In the genomic region with DNA sequence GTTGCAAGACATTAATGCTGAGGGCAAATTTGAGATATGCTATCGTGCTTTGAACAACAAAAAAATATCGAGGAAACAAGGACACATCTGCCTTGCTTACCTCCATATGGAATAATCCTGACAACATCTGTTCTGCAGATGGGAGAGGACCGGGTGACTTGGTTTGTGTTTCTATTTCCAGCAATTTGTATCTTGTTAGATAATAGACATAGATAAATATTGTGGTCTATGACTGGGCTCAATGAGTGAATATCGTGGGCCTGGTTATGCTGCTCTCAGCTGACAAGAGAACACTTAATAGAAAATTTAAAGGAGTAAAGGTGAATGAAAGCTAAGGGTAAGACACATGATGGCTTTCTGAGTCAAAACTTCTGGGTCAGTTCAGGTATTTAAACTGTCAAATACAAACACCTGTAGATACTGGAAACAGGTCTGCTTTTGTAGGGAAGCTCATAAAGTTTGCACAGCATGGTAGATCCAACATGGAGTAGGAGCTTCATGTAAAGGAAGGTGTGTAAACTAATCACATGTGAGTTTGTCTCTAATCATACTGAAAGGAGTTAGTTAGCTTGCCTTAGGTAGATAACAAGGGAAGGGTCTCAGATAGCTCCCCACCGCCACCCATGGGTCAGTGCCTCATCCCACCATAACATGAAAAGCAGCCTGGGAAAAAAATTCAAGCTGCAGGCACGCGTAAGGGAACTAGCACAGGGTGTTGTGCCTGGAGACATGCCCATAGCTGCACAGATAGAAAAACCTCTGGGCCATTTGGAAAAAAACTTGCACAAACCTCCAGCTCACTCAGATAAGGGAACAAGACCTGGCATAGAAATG, we compare ENCODE assay signal across 16 cellular contexts.
A peak's percentile ranks its signal among the peaks of the same experiment; 100 is the strongest.
DNase-seq lines count a peak whose midpoint lies in the region; ATAC-seq, FAIRE-seq and TF ChIP-seq lines count a peak whose summit lies in the region.
"Had no signal": no experiment of that assay in that cellular context is flagged by ENCODE, and none has a peak within 500 bp of the region (broad histone marks: within the 10 kb centered on the region; RNA-seq: fewer than 3 reads in every experiment).

No MANE protein-coding gene starts in this region.

- no peak for FAIRE-seq in H1 (lab: Jason Lieb, UNC)

- H2AFZ ChIP-seq in PC-9 (no peak overlapping the region), H1 (ENCODE audit: low read length) (peak overlapping the region; percentile 65; the same call in 1 of the 2 replicates)

- intact Hi-C loops in PC-9 (cut with micrococcal nuclease; ENCODE audit: unreplicated experiment), result no loop called here

- H4K20me1 ChIP-seq in PC-9 (ENCODE audit: insufficient read depth) (no peaks in the 10 kb centered on the region), H1 (replicated peaks in 1 of 2; ENCODE audit: control insufficient read depth in 1 of 2, insufficient read depth in 2 of 2, low read length in 2 of 2) (no peaks in the 10 kb centered on the region)

- no peak overlapping the region for H3K18ac ChIP-seq in H1 (ENCODE audit: extremely low read depth, low read length)

- CTCF ChIA-PET in PC-9 (lab: Charles Lee) (no interaction called here), H1 (lab: Charles Lee; ENCODE audit: partially characterized antibody) (interaction anchor here (0.6 to 1.5 kb wide), 6 partner anchors 11 to 151 kb away, joined by 3 to 7 read pairs (median 4); no protein-coding TSS in a partner anchor)

- H3K27me3 ChIP-seq in PC-9 (ENCODE audit: insufficient read depth, low read depth) (no peaks in the 10 kb centered on the region), H1 (replicated peaks in 1 of 4; ENCODE audit: control insufficient read depth in 3 of 4, extremely low read depth in 1 of 4, insufficient read depth in 3 of 4, low read length in 3 of 4) (no peaks in the 10 kb centered on the region)
- H3K27me3 ChIP-seq: colonic mucosa, gastroesophageal sphincter had no signal

- no peaks in the 10 kb centered on the region for H3F3A ChIP-seq in PC-9 (ENCODE audit: insufficient read depth, low read depth)

- no peak overlapping the region for H2BK15ac ChIP-seq in H1 (ENCODE audit: low read length)

- no peak overlapping the region for H3K27ac ChIP-seq in PC-9
- H3K27ac ChIP-seq in H1 (ENCODE audit: low read depth, low read length), result no peak overlapping the region
- H3K27ac ChIP-seq: colonic mucosa, gastroesophageal sphincter had no signal

- TF ChIP-seq POLR2A in H1 (IDR thresholded peaks at IDR 0.05; ENCODE audit: control extremely low read depth in 1 of 2, low read depth in 2 of 2, low read length in 2 of 2), result no peak

- no peaks in the 10 kb centered on the region for H3K23me2 ChIP-seq in H1 (ENCODE audit: low read depth, low read length)

- WGBS in H1 (ENCODE audit: extremely low coverage in 1 of 2, insufficient coverage in 1 of 2, insufficient read length in 1 of 2, insufficient replicate concordance in 2 of 2, low coverage in 1 of 2, low lambda C conversion rate in 2 of 2, missing lambda C conversion rate in 1 of 2), 2 experiments, result 88% methylated on average over 7 of the region's 7 CpGs; no CpG with 5 or more reads in 1 of the 2 experiments

- TF ChIP-seq RAD21 in H1 (IDR thresholded peaks at IDR 0.05 in 1 of 2, conservative IDR thresholded peaks at IDR 0.05 in 1 of 2; ENCODE audit: low read depth in 2 of 2, low read length in 2 of 2), result peak; percentile 36 to 42

- H3K36me3 ChIP-seq in PC-9 (ENCODE audit: low read depth) (no peaks in the 10 kb centered on the region), H1 (ENCODE audit: control insufficient read depth in 2 of 4, insufficient read depth in 4 of 4, low read length in 3 of 4) (no peaks in the 10 kb centered on the region)
- H3K36me3 ChIP-seq: colonic mucosa, gastroesophageal sphincter had no signal

- no peaks in the 10 kb centered on the region for H3K9me3 ChIP-seq in PC-9 (ENCODE audit: insufficient read depth, low read depth)
- H3K9me3 ChIP-seq in H1 (ENCODE audit: insufficient read depth in 2 of 2, low read depth in 1 of 2, low read length in 1 of 2), result no peaks in the 10 kb centered on the region
- H3K9me3 ChIP-seq: colonic mucosa, gastroesophageal sphincter had no signal

- no peak overlapping the region for H3K56ac ChIP-seq in H1 (replicated peaks; ENCODE audit: insufficient read length, low read depth, low read length)

- H4K8ac ChIP-seq in H1 (ENCODE audit: extremely low read depth, insufficient read depth, low read length), result no peak overlapping the region

- H3K9ac ChIP-seq in H1 (replicated peaks in 1 of 4; ENCODE audit: extremely low read depth in 1 of 4, low read depth in 3 of 4, low read length in 3 of 4), result no peak overlapping the region

- no peak overlapping the region for H4K5ac ChIP-seq in H1 (ENCODE audit: insufficient read length, low read depth, low read length)

- no peak overlapping the region for H2BK120ac ChIP-seq in H1 (replicated peaks; ENCODE audit: low read depth, low read length)

- no TSS peak for BruUV-seq in PC-9 (replicated peaks; lab: Mats Ljungman, UMichigan)

- no peaks in the 10 kb centered on the region for H3K79me2 ChIP-seq in PC-9 (ENCODE audit: low read depth)
- H3K79me2 ChIP-seq in H1 (ENCODE audit: control insufficient read depth in 1 of 2, insufficient read depth in 2 of 2, low read length in 2 of 2), result no peaks in the 10 kb centered on the region

- H2BK5ac ChIP-seq in H1 (ENCODE audit: low read depth, low read length), result no peak overlapping the region

- H3K23ac ChIP-seq in H1 (ENCODE audit: insufficient read length), result no peak overlapping the region

- POLR2A ChIA-PET in PC-9 (lab: Charles Lee; ENCODE audit: unreplicated experiment) (interaction anchor here (0.5 to 0.6 kb wide), 2 partner anchors 9 to 184 kb away, joined by 3 read pairs; no protein-coding TSS in a partner anchor), H1 (lab: Charles Lee; ENCODE audit: partially characterized antibody) (no interaction called here)

- no peak for ATAC-seq in GM18502 (IDR thresholded peaks at IDR 0.05; ENCODE audit: poor library complexity, unreplicated experiment)
- ATAC-seq in HG03095 (IDR thresholded peaks at IDR 0.05; ENCODE audit: unreplicated experiment), result no peak
- no peak for ATAC-seq in activated CD4-positive, CD25-positive, alpha-beta regulatory T cell treated with anti-CD3 and anti-CD28 coated beads, Interleukin-2, amount 50 U/mL, for 24 hours
- ATAC-seq: CD8-positive, alpha-beta T cell; gastroesophageal sphincter; left colon; naive thymus-derived CD4-positive, alpha-beta T cell had no signal

- H4K91ac ChIP-seq in H1 (replicated peaks; ENCODE audit: insufficient read length, low read length), result no peak overlapping the region

- no peaks in the 10 kb centered on the region for H3K79me1 ChIP-seq in H1 (ENCODE audit: low read depth, low read length)

- no peak for TF ChIP-seq CTCF in PC-9 (conservative IDR thresholded peaks at IDR 0.05)
- peak in 1 of 3 experiments; percentile 14; a peak in 1 of 4 replicates for TF ChIP-seq CTCF in H1 (IDR thresholded peaks at IDR 0.05; ENCODE audit: control extremely low read depth in 1 of 3, insufficient read depth in 1 of 3, low read depth in 1 of 3, low read length in 3 of 3)

- no peak overlapping the region for H2AK5ac ChIP-seq in H1 (ENCODE audit: low read depth, low read length)

- TF ChIP-seq EP300 in H1 (IDR thresholded peaks at IDR 0.05; ENCODE audit: borderline replicate concordance in 1 of 2, low read depth in 2 of 2, low read length in 2 of 2), result no peak

- H2BK20ac ChIP-seq in H1 (ENCODE audit: low read length), result no peak overlapping the region

- no peak overlapping the region for H3K4ac ChIP-seq in H1 (replicated peaks; ENCODE audit: insufficient read length, low read depth, low read length)

- peak overlapping the region; percentile 42; the same call in 1 of the 2 replicates for H3K4me2 ChIP-seq in PC-9
- H3K4me2 ChIP-seq in H1 (ENCODE audit: insufficient read depth in 1 of 2, low read depth in 2 of 2, low read length in 2 of 2), result no peak overlapping the region

- no peaks in the 10 kb centered on the region for H3K9me2 ChIP-seq in PC-9 (ENCODE audit: insufficient read depth)

- DNase-seq in Daoy (ENCODE audit: low read depth) (peak; percentile 68), PC-9 (no peak), H1 (ENCODE audit: low read depth in 1 of 2, low spot score in 2 of 2) (no peak), non-pigmented ciliary epithelial cell (ENCODE audit: low read depth) (peak; percentile 58), kidney glomerular epithelial cell (lab: John Stamatoyannopoulos, UW) (no peak)
- DNase-seq: activated naive CD4-positive, alpha-beta T cell treated with anti-CD3 and anti-CD28 coated beads, Interleukin-2, amount 50 U/mL, for 16 hours; CD8-positive, alpha-beta T cell; colonic mucosa; left colon; naive thymus-derived CD4-positive, alpha-beta T cell; NCI-H1436 treated with DMSO at 0.1 percent for 48 hours; SHP77 treated with DMSO at 0.1 percent for 48 hours had no signal

- H3K4me1 ChIP-seq in PC-9 (replicated peaks; ENCODE audit: insufficient read depth) (no peaks in the 10 kb centered on the region), H1 (replicated peaks in 1 of 4; ENCODE audit: control insufficient read depth in 3 of 4, insufficient read depth in 4 of 4, low read length in 3 of 4) (no peaks in the 10 kb centered on the region)
- H3K4me1 ChIP-seq: colonic mucosa, gastroesophageal sphincter had no signal

- H2BK12ac ChIP-seq in H1 (ENCODE audit: low read depth, low read length), result no peak overlapping the region

- H3K4me3 ChIP-seq in PC-9 (no peak overlapping the region), H1 (ENCODE audit: extremely low read depth in 1 of 4, insufficient read depth in 2 of 4, low read depth in 3 of 4, low read length in 4 of 4) (no peak overlapping the region)
- H3K4me3 ChIP-seq: colonic mucosa, gastroesophageal sphincter had no signal

- H3K14ac ChIP-seq in H1 (ENCODE audit: insufficient read length), result no peak overlapping the region

TF ChIP-seq in H1, 55 proteins besides CTCF, POLR2A, EP300 and RAD21 (continues in another document):
- no peak for TF ChIP-seq TBP (IDR thresholded peaks at IDR 0.05; ENCODE audit: low read depth, low read length)

Comparison
In these comparisons a context has a peak if more than half of its experiments do, and no peak if none do; other contexts are left out.
1. DNase-seq: peak in Daoy (single experiment) and non-pigmented ciliary epithelial cell (single experiment); none in PC-9 (0 of 2), H1 (0 of 2) and kidney glomerular epithelial cell (single experiment).